ENCODE assay signal across 1 cellular context in genomic region chr2:144429396-144430112, GRCh38.
TF ChIP-seq lines count a peak whose summit lies in the region.

No MANE protein-coding gene starts in this region.

TF ChIP-seq in HEK293, 187 proteins besides CTCF, POLR2A, EP300 and RAD21 (continued from another document):
- no peak for TF ChIP-seq ZNF280C (tag by site-specific recombination; IDR thresholded peaks at IDR 0.05)
- TF ChIP-seq, protein P1, sequence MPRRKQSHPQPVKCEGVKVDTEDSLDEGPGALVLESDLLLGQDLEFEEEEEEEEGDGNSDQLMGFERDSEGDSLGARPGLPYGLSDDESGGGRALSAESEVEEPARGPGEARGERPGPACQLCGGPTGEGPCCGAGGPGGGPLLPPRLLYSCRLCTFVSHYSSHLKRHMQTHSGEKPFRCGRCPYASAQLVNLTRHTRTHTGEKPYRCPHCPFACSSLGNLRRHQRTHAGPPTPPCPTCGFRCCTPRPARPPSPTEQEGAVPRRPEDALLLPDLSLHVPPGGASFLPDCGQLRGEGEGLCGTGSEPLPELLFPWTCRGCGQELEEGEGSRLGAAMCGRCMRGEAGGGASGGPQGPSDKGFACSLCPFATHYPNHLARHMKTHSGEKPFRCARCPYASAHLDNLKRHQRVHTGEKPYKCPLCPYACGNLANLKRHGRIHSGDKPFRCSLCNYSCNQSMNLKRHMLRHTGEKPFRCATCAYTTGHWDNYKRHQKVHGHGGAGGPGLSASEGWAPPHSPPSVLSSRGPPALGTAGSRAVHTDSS (tag by site-specific recombination; IDR thresholded peaks at IDR 0.05), result peak; percentile 43
- TF ChIP-seq, protein P2, sequence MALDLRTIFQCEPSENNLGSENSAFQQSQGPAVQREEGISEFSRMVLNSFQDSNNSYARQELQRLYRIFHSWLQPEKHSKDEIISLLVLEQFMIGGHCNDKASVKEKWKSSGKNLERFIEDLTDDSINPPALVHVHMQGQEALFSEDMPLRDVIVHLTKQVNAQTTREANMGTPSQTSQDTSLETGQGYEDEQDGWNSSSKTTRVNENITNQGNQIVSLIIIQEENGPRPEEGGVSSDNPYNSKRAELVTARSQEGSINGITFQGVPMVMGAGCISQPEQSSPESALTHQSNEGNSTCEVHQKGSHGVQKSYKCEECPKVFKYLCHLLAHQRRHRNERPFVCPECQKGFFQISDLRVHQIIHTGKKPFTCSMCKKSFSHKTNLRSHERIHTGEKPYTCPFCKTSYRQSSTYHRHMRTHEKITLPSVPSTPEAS (tag by site-specific recombination; IDR thresholded peaks at IDR 0.05), result no peak
